In the genomic region with DNA sequence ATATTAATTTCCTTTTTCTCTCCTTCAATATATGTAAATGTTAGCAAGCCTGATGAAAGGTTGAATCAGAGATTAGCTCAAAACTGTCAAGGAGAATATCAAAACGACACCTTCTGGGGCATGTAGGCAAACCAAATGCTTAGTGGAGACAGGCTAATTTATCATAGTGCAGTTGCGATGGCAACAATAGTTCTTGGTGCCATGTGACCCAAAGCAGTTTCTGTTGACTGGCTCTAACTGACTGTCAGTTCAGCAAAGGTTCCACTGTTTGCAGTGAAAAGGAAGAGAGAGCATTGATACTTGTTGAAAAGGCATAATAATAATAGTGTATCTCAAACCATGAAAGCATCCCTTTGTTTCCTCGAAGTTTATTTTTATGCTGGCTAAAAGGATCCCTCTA, we compare ENCODE assay signal across 14 cellular contexts.
DNase-seq lines count a peak whose midpoint lies in the region; ATAC-seq lines count a peak whose summit lies in the region.
"Had no signal": no experiment of that assay in that cellular context is flagged by ENCODE, and none has a peak within 500 bp of the region (broad histone marks: within the 10 kb centered on the region; RNA-seq: fewer than 3 reads in every experiment).

No MANE protein-coding gene starts in this region.

- no peak overlapping the region for H2AK5ac ChIP-seq in trophoblast cell (ENCODE audit: low read length)

- H3K14ac ChIP-seq in trophoblast cell (ENCODE audit: low read length), result no peak overlapping the region

- no peaks in the 10 kb centered on the region for H3K79me1 ChIP-seq in trophoblast cell (ENCODE audit: low read length)

- no peak overlapping the region for H4K12ac ChIP-seq in trophoblast cell (ENCODE audit: low read depth, low read length)

- no peak overlapping the region for H3K9ac ChIP-seq in trophoblast cell (ENCODE audit: low read length)

- no peaks in the 10 kb centered on the region for H3K79me2 ChIP-seq in trophoblast cell (ENCODE audit: control insufficient read depth, insufficient read depth, low read length, poor library complexity)

- no peak overlapping the region for H2AFZ ChIP-seq in trophoblast cell (ENCODE audit: insufficient read depth, low read length, poor library complexity)

- no peak overlapping the region for H2BK120ac ChIP-seq in trophoblast cell (ENCODE audit: insufficient read depth, low read length, poor library complexity)

- intact Hi-C loops in sciatic nerve (cut with DNase I), result no loop called here

- no peak overlapping the region for H3K23ac ChIP-seq in trophoblast cell (ENCODE audit: low read length)

- H3K4me2 ChIP-seq in trophoblast cell (ENCODE audit: low read length), result no peak overlapping the region

- no peak overlapping the region for H4K91ac ChIP-seq in trophoblast cell (ENCODE audit: low read depth, low read length)

- no peak overlapping the region for H2BK5ac ChIP-seq in trophoblast cell (ENCODE audit: low read depth, low read length, poor library complexity)

- no peak overlapping the region for H3K27ac ChIP-seq in trophoblast cell (ENCODE audit: low read depth, low read length)
- H3K27ac ChIP-seq: C4-2B, left lung had no signal

- peak; percentile 53 for ATAC-seq in sciatic nerve
- ATAC-seq: left lung; stimulated activated naive CD8-positive, alpha-beta T cell treated with anti-CD3 and anti-CD28 coated beads, Interleukin-15, Interleukin-2, amounts not matched to agents 100 U/mL and 50 U/mL, for 24 hours had no signal

- H3K36me3 ChIP-seq in trophoblast cell (ENCODE audit: control insufficient read depth in 1 of 2, insufficient read depth in 2 of 2, low read length in 2 of 2), result no peaks in the 10 kb centered on the region
- H3K36me3 ChIP-seq: left lung had no signal

- no CpG with 5 or more reads among the region's 3 CpGs for WGBS in trophoblast cell (ENCODE audit: extremely low coverage, insufficient coverage, insufficient read length)

- no peak overlapping the region for H4K8ac ChIP-seq in trophoblast cell (ENCODE audit: low read depth, low read length)

- H3K27me3 ChIP-seq in trophoblast cell (ENCODE audit: insufficient read depth, low read length), result no peaks in the 10 kb centered on the region
- H3K27me3 ChIP-seq: left lung had no signal

- H3K18ac ChIP-seq in trophoblast cell (ENCODE audit: low read length), result no peak overlapping the region

- in situ Hi-C loops in SK-MEL-5 (cut with HindIII; ENCODE audit: low pct_unique_long_range_greater_than_20kb, low sequenced_read_pairs), result no loop called here

- H3K4me1 ChIP-seq in trophoblast cell (ENCODE audit: control insufficient read depth in 1 of 2, insufficient read depth in 2 of 2, low read length in 2 of 2), result peaks cover 2 to 4% of the 10 kb centered on the region in 2 experiments
- H3K4me1 ChIP-seq: left lung had no signal

- peak; percentile 76 for DNase-seq in NCI-H146 treated with DMSO at 0.1 percent for 48 hours (lab: John Stamatoyannopoulos, UW; ENCODE audit: unreplicated experiment)
- peak; percentile 99 for DNase-seq in SK-MEL-5 (ENCODE audit: low read depth, low spot score)
- peak; percentile 87 for DNase-seq in globus pallidus (ENCODE audit: low spot score)
- DNase-seq in sciatic nerve (ENCODE audit: low spot score), result no peak
- DNase-seq in islet precursor cell, result no peak
- no peak for DNase-seq in trophoblast cell
- no peak for DNase-seq in activated effector memory CD4-positive, alpha-beta T cell treated with Interleukin-2 at 50 U/mL for 16 hours
- DNase-seq: activated B cell treated with CpG ODN at 0.5 μM for 24 hours; activated naive CD4-positive, alpha-beta T cell treated with anti-CD3 and anti-CD28 coated beads, Interleukin-2, amount 10 ng/mL, durations not matched to agents 7 days and 5 days; glutamatergic neuron; left lung; nephron progenitor cell; stimulated activated naive CD8-positive, alpha-beta T cell treated with anti-CD3 and anti-CD28 coated beads, Interleukin-15, Interleukin-2, amounts not matched to agents 100 U/mL and 50 U/mL, for 24 hours had no signal

- H3K4ac ChIP-seq in trophoblast cell (ENCODE audit: low read depth, low read length), result no peak overlapping the region

- no peak overlapping the region for H2BK12ac ChIP-seq in trophoblast cell (ENCODE audit: low read length)

- no peak overlapping the region for H3K4me3 ChIP-seq in trophoblast cell (ENCODE audit: low read depth, low read length)
- H3K4me3 ChIP-seq: left lung had no signal

- no peaks in the 10 kb centered on the region for H3K9me3 ChIP-seq in trophoblast cell (ENCODE audit: insufficient read depth, low read depth, low read length)

Comparison
In these comparisons a context has a peak if more than half of its experiments do, and no peak if none do; other contexts are left out.
1. DNase-seq: peak in NCI-H146 treated with DMSO at 0.1 percent for 48 hours (single experiment), SK-MEL-5 (single experiment) and globus pallidus (single experiment); none in sciatic nerve (single experiment), islet precursor cell (single experiment), trophoblast cell (0 of 2) and activated effector memory CD4-positive, alpha-beta T cell treated with Interleukin-2 at 50 U/mL for 16 hours (single experiment).